8 cellular contexts compared by ENCODE assay signal in the genomic region with DNA sequence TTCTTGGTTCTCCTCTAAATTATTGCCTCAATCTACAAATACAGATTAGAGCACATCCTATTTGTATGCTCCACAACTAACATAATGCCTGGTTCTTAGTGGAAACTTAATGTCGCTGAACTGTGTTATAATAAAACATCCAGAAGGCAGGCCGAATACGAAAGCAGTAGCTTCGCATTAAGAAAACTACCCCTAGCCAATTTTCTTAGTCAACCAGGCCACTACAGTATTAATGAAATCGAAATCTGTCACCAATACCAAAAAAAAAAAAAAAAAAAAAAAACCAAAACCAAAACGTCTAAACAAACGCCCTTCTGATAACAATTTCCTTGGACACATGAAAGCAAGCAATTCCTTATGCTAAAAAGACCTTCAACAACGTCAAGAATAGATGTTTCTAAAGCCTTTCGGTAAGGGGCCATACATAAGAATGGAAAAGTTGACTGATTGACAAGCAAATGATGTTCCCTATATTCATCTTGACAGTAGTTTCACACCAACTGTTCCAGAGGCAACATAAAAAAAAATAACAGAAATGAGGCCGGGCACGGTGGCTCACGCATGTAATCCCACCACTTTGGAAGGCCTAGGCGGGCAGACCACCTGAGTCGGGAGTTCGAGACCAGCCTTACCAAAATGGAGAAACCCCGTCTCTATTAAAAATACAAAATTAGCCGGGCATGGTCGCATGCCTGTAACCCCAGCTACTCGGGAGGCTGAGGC. TPM values are rescaled to one million over a fixed set of nuclear protein-coding genes. Genes with fewer than 3 reads are reported as not detected.
DNase-seq lines count a peak whose midpoint lies in the region; ATAC-seq and TF ChIP-seq lines count a peak whose summit lies in the region.

No MANE protein-coding gene starts in this region.

- peak overlapping the region; percentile 66 for H3K27ac Mint-ChIP-seq in Calu3 (ENCODE audit: unreplicated experiment)
- peak overlapping the region; percentile 69 to 98 (median 94) for H3K27ac Mint-ChIP-seq in naive B cell

- BruUV-seq in Calu3 (replicated peaks; lab: Mats Ljungman, UMichigan), result TSS peak; percentile 56

- H3K4me3 Mint-ChIP-seq in Calu3 (ENCODE audit: low read depth, unreplicated experiment), result peak overlapping the region; percentile 69
- H3K4me3 Mint-ChIP-seq in naive B cell, result peak overlapping the region; percentile 87 to 96 (median 93)

- no peak for DNase-seq in Calu3
- no peak for DNase-seq in coronary artery (ENCODE audit: low spot score)
- DNase-seq in naive B cell, result no peak
- DNase-seq in mesenteric fat pad (ENCODE audit: low spot score), result no peak
- no peak for DNase-seq in A172 (ENCODE audit: low spot score)

- H3K4me3 ChIP-seq in OCI-LY3 (ENCODE audit: low read length) (peak overlapping the region; percentile 88), coronary artery (peak overlapping the region; percentile 99)

- intact Hi-C loops in Calu3 (cut with micrococcal nuclease; ENCODE audit: unreplicated experiment), result loop anchor here (1.0 to 5.0 kb wide), 4 partner anchors 15 to 161 kb away; no protein-coding TSS in a partner anchor

- H3K36me3 Mint-ChIP-seq in Calu3 (ENCODE audit: insufficient read depth, unreplicated experiment) (peaks cover 27% of the 10 kb centered on the region), naive B cell (no peaks in the 10 kb centered on the region)

- H3K79me2 ChIP-seq in OCI-LY3 (ENCODE audit: low read length), result peaks cover 63% of the 10 kb centered on the region

- peak overlapping the region; percentile 84 for H3K4me2 ChIP-seq in OCI-LY3 (ENCODE audit: low read length)

- H3K9me3 Mint-ChIP-seq in Calu3 (ENCODE audit: low read depth, unreplicated experiment) (no peaks in the 10 kb centered on the region), naive B cell (no peaks in the 10 kb centered on the region)

- ATAC-seq in naive B cell (ENCODE audit: low read depth in 2 of 2), result no peak
- ATAC-seq in GM18861 (IDR thresholded peaks at IDR 0.05; ENCODE audit: unreplicated experiment), result no peak
- no peak for ATAC-seq in HG03378 (IDR thresholded peaks at IDR 0.05; ENCODE audit: unreplicated experiment)

- H3K9ac ChIP-seq in OCI-LY3 (ENCODE audit: low read length), result peak overlapping the region; percentile 91

- peaks cover 43% of the 10 kb centered on the region for H4K20me1 ChIP-seq in OCI-LY3 (ENCODE audit: insufficient read depth, low read length)

- H3K4me1 Mint-ChIP-seq in Calu3 (ENCODE audit: low read depth, unreplicated experiment) (peaks cover 10% of the 10 kb centered on the region), naive B cell (peaks cover 21 to 62% (median 37%) of the 10 kb centered on the region in 3 donors)

- H3K27me3 Mint-ChIP-seq in Calu3 (ENCODE audit: unreplicated experiment), result no peaks in the 10 kb centered on the region
- no peaks in the 10 kb centered on the region for H3K27me3 Mint-ChIP-seq in naive B cell

- peaks cover 12% of the 10 kb centered on the region for H3K4me1 ChIP-seq in OCI-LY3 (ENCODE audit: low read length)

- no peaks in the 10 kb centered on the region for H3K9me3 ChIP-seq in OCI-LY3 (ENCODE audit: insufficient read depth, low read length)

- no peak overlapping the region for H2AFZ ChIP-seq in OCI-LY3 (ENCODE audit: low read depth, low read length)

- TF ChIP-seq CTCF in Calu3 (IDR thresholded peaks at IDR 0.05; ENCODE audit: unreplicated experiment) (no peak), OCI-LY3 (IDR thresholded peaks at IDR 0.05; ENCODE audit: low read depth, low read length) (no peak), coronary artery (IDR thresholded peaks at IDR 0.05) (no peak)

- H3K36me3 ChIP-seq in OCI-LY3 (replicated peaks; ENCODE audit: low read depth, low read length), result peaks cover 5% of the 10 kb centered on the region

- H3K27ac ChIP-seq in OCI-LY3 (ENCODE audit: low read length), result no peak overlapping the region
- peak overlapping the region; percentile 99 to 100 for H3K27ac ChIP-seq in coronary artery

- no peaks in the 10 kb centered on the region for H3K27me3 ChIP-seq in OCI-LY3 (ENCODE audit: low read depth, low read length)

- CTCF ChIA-PET in Calu3 (lab: Charles Lee), result interaction anchor here (0.7 kb wide), 1 partner anchor 117 kb away, joined by 3 read pairs; no protein-coding TSS in a partner anchor

RNA-seq across cellular contexts. Expression of a gene that starts 1.3 kb away (rescaled TPM):
- total RNA-seq in Calu3 (2022) (23.7 and 25.1 TPM in 2 replicates), mesenteric fat pad (30.9 TPM)
- polyA plus RNA-seq in naive B cell (ENCODE audit: low read depth in 6 of 6), result 10 to 100 TPM; 15.2 to 31.6 (median 27.1) TPM
- 37.2 and 41.0 TPM in 2 replicates for total RNA-seq in A172 (2014; rRNA removed; shearing (Covaris generic))
